Comparison of ENCODE assay signal across 11 cellular contexts in genomic region chr1:204477036-204477740, GRCh38. TPM values are rescaled to one million over a fixed set of nuclear protein-coding genes. Genes with fewer than 3 reads are reported as not detected.
DNase-seq lines count a peak whose midpoint lies in the region; ATAC-seq lines count a peak whose summit lies in the region.
"Had no signal": no experiment of that assay in that cellular context is flagged by ENCODE, and none has a peak within 500 bp of the region (broad histone marks: within the 10 kb centered on the region; RNA-seq: fewer than 3 reads in every experiment).

No MANE protein-coding gene starts in this region.

- no peak overlapping the region for H2AK5ac ChIP-seq in neuronal stem cell (ENCODE audit: low read depth, low read length)

- peaks cover 0 to 19% (median 3%) of the 10 kb centered on the region in 3 donors for H3K36me3 Mint-ChIP-seq in naive thymus-derived CD8-positive, alpha-beta T cell

- H3K4me1 ChIP-seq in aorta (ENCODE audit: control insufficient read depth in 1 of 2, insufficient read depth in 2 of 2, low read length in 2 of 2) (peaks cover 8 to 21% of the 10 kb centered on the region in 2 donors), neuronal stem cell (ENCODE audit: control insufficient read depth in 2 of 2, insufficient read depth in 1 of 2, low read depth in 1 of 2, low read length in 2 of 2) (peaks cover 9 to 26% of the 10 kb centered on the region in 2 donors)

- H2AFZ ChIP-seq in neuronal stem cell (ENCODE audit: low read length): no peak overlapping the region

- no peak overlapping the region for H3K4ac ChIP-seq in neuronal stem cell (ENCODE audit: low read length)

- peak overlapping the region in 6 of 10 donors; percentile 3 to 67 (median 10) for H3K27ac Mint-ChIP-seq in naive thymus-derived CD8-positive, alpha-beta T cell
- H3K27ac Mint-ChIP-seq: activated naive CD8-positive, alpha-beta T cell treated with anti-CD3 and anti-CD28 coated beads, Interleukin-2, amount 50 U/mL, for 24 hours had no signal

- no peaks in the 10 kb centered on the region for H3K27me3 ChIP-seq in aorta (ENCODE audit: control insufficient read depth in 1 of 2, insufficient read depth in 2 of 2, low read length in 1 of 2)
- H3K27me3 ChIP-seq in neuronal stem cell (ENCODE audit: control insufficient read depth in 3 of 3, insufficient read depth in 3 of 3, low read depth in 1 of 3, low read length in 3 of 3): no peaks in the 10 kb centered on the region

- WGBS in aorta, 2 donors: 26 to 35% methylated on average over 5 of the region's 5 CpGs
- no CpG with 5 or more reads among the region's 5 CpGs for WGBS in neuronal stem cell (ENCODE audit: extremely low coverage in 2 of 2, insufficient read length in 2 of 2, insufficient replicate concordance in 1 of 2), 2 donors

- H3K9me3 Mint-ChIP-seq in naive thymus-derived CD8-positive, alpha-beta T cell: no peaks in the 10 kb centered on the region
- H3K9me3 Mint-ChIP-seq: activated naive CD8-positive, alpha-beta T cell treated with anti-CD3 and anti-CD28 coated beads, Interleukin-2, amount 50 U/mL, for 24 hours had no signal

- no peaks in the 10 kb centered on the region for H3K9me3 ChIP-seq in aorta (ENCODE audit: control insufficient read depth, low read length)
- H3K9me3 ChIP-seq in neuronal stem cell (replicated peaks in 1 of 2; ENCODE audit: control insufficient read depth in 2 of 2, insufficient read depth in 1 of 2, low read depth in 1 of 2, low read length in 2 of 2): no peaks in the 10 kb centered on the region

- H2BK12ac ChIP-seq in neuronal stem cell (ENCODE audit: low read length): no peak overlapping the region

- no peak overlapping the region for H4K91ac ChIP-seq in neuronal stem cell (ENCODE audit: low read depth, low read length, poor library complexity)

- H3K9ac ChIP-seq in neuronal stem cell (ENCODE audit: low read depth, low read length, poor library complexity): no peak overlapping the region

- DNase-seq in Right ventricle myocardium inferior (ENCODE audit: missing footprints): no peak
- DNase-seq in cardiac septum (ENCODE audit: low spot score): no peak
- DNase-seq in glomerular visceral epithelial cell (ENCODE audit: extremely low spot score): peak; percentile 18
- no peak for DNase-seq in naive thymus-derived CD8-positive, alpha-beta T cell
- DNase-seq in aorta: no peak
- DNase-seq in ureter (ENCODE audit: low spot score): no peak
- DNase-seq in neuronal stem cell (ENCODE audit: low spot score): no peak
- DNase-seq: activated CD4-positive, CD25-positive, alpha-beta regulatory T cell treated with anti-CD3 and anti-CD28 coated beads, Interleukin-2, amount 50 U/mL, for 72 hours; activated naive CD8-positive, alpha-beta T cell treated with anti-CD3 and anti-CD28 coated beads, Interleukin-2, amount 50 U/mL, for 24 hours; stimulated activated CD4-positive, alpha-beta T cell treated with anti-CD3 and anti-CD28 coated beads, Interleukin-4, amount 100 ng/mL, for 1 hour had no signal

- H3K27me3 Mint-ChIP-seq in naive thymus-derived CD8-positive, alpha-beta T cell: no peaks in the 10 kb centered on the region
- H3K27me3 Mint-ChIP-seq: activated naive CD8-positive, alpha-beta T cell treated with anti-CD3 and anti-CD28 coated beads, Interleukin-2, amount 50 U/mL, for 24 hours had no signal

- H3K18ac ChIP-seq in neuronal stem cell (ENCODE audit: low read length): no peak overlapping the region

- peaks cover 47 to 92% (median 80%) of the 10 kb centered on the region in 4 donors for H3K4me1 Mint-ChIP-seq in naive thymus-derived CD8-positive, alpha-beta T cell

- intact Hi-C loops in Right ventricle myocardium inferior (cut with DNase I): no loop called here
- intact Hi-C loops in cardiac septum (cut with DNase I): no loop called here
- intact Hi-C loops in aorta (cut with DNase I): no loop called here

- no peak overlapping the region for H2BK120ac ChIP-seq in neuronal stem cell (ENCODE audit: low read depth, low read length)

- no peak overlapping the region for H4K8ac ChIP-seq in neuronal stem cell (ENCODE audit: low read depth, low read length)

- POLR2A ChIA-PET in naive thymus-derived CD8-positive, alpha-beta T cell (lab: Charles Lee): interaction anchor here (2.8 kb wide), 1 partner anchor 17 kb away, joined by 11 read pairs; the partner anchor contains the start of gene PIK3C2B

- no peak overlapping the region for H3K23ac ChIP-seq in neuronal stem cell (ENCODE audit: low read depth, low read length, poor library complexity)

- H2BK5ac ChIP-seq in neuronal stem cell (ENCODE audit: low read length): no peak overlapping the region

- H3K36me3 ChIP-seq in aorta (ENCODE audit: control insufficient read depth in 1 of 2, insufficient read depth in 2 of 2, low read length in 1 of 2) (no peaks in the 10 kb centered on the region), neuronal stem cell (replicated peaks in 1 of 2; ENCODE audit: control insufficient read depth in 2 of 2, insufficient read depth in 2 of 2, low read length in 2 of 2) (peaks cover 0 to 20% of the 10 kb centered on the region in 2 donors)

- ATAC-seq in Right ventricle myocardium inferior (peak; percentile 37), aorta (ENCODE audit: low FRiP score) (peak; percentile 33), HG02885 (IDR thresholded peaks at IDR 0.05; ENCODE audit: poor library complexity, unreplicated experiment) (no peak)
- ATAC-seq in naive thymus-derived CD8-positive, alpha-beta T cell: no peak
- ATAC-seq: activated naive CD8-positive, alpha-beta T cell treated with anti-CD3 and anti-CD28 coated beads, Interleukin-2, amount 50 U/mL, for 24 hours had no signal

- H3K4me3 Mint-ChIP-seq in naive thymus-derived CD8-positive, alpha-beta T cell: no peak overlapping the region
- H3K4me3 Mint-ChIP-seq: activated naive CD8-positive, alpha-beta T cell treated with anti-CD3 and anti-CD28 coated beads, Interleukin-2, amount 50 U/mL, for 24 hours had no signal

- peaks cover 11% of the 10 kb centered on the region for H3K79me1 ChIP-seq in neuronal stem cell (ENCODE audit: low read depth, low read length)

- H3K4me2 ChIP-seq in neuronal stem cell (ENCODE audit: insufficient read depth, low read length, poor library complexity, severe bottlenecking): no peak overlapping the region

- no peak overlapping the region for H2BK15ac ChIP-seq in neuronal stem cell (ENCODE audit: low read length)

- H3K4me3 ChIP-seq in aorta (ENCODE audit: low read length in 2 of 2) (no peak overlapping the region), neuronal stem cell (ENCODE audit: low read length in 2 of 2) (no peak overlapping the region)

- no peak overlapping the region for H3K27ac ChIP-seq in aorta (ENCODE audit: low read depth in 1 of 2, low read length in 2 of 2)
- H3K27ac ChIP-seq in neuronal stem cell (replicated peaks; ENCODE audit: low read length): no peak overlapping the region

- no peak overlapping the region for H3K14ac ChIP-seq in neuronal stem cell (ENCODE audit: low read length)

RNA-seq across cellular contexts. Expression of gene PIK3C2B, which starts 17.4 kb away (rescaled TPM):
- 22.7 TPM for total RNA-seq in Right ventricle myocardium inferior
- total RNA-seq in cardiac septum: 28.8 TPM
- 10 to 100 TPM; 39.5 to 40.1 TPM for total RNA-seq in naive thymus-derived CD8-positive, alpha-beta T cell
- polyA plus RNA-seq in naive thymus-derived CD8-positive, alpha-beta T cell: 1 to 10 TPM; 1.3 to 2.6 (median 1.8) TPM
- total RNA-seq in aorta: 10 to 100 TPM; 41.3 to 87.5 TPM
- polyA plus RNA-seq in aorta: 10 to 100 TPM in 1 of 2 donors, 1 to 10 TPM in 1; 9.3 to 12.4 TPM
- total RNA-seq in ureter: 146 TPM
- 15.3 TPM for polyA plus RNA-seq in neuronal stem cell (2013, experiment 1 of 2)
- polyA plus RNA-seq in neuronal stem cell (2013, experiment 2 of 2): 16.6 TPM

RNA-seq across cellular contexts. Expression of gene MDM4, which starts 39.0 kb away (rescaled TPM):
- 28.6 TPM for total RNA-seq in Right ventricle myocardium inferior
- total RNA-seq in cardiac septum: 59.2 TPM
- total RNA-seq in naive thymus-derived CD8-positive, alpha-beta T cell: 100 to 1,000 TPM; 243 to 272 TPM
- 10 to 100 TPM; 10.0 to 23.1 (median 10.7) TPM for polyA plus RNA-seq in naive thymus-derived CD8-positive, alpha-beta T cell
- 100 to 1,000 TPM; 104 to 141 TPM for total RNA-seq in aorta
- 10 to 100 TPM in 1 of 2 donors, 1 to 10 TPM in 1; 4.8 to 11.0 TPM for polyA plus RNA-seq in aorta
- 145 TPM for total RNA-seq in ureter
- polyA plus RNA-seq in neuronal stem cell (2013, experiment 1 of 2): 18.0 TPM
- 21.9 TPM for polyA plus RNA-seq in neuronal stem cell (2013, experiment 2 of 2)

Comparison
In these comparisons a context has a peak if more than half of its experiments do, and no peak if none do; other contexts are left out.
1. ATAC-seq: peak in Right ventricle myocardium inferior (single experiment) and aorta (single experiment); none in naive thymus-derived CD8-positive, alpha-beta T cell (0 of 2) and HG02885 (single experiment).